ENCODE assay signal across 8 cellular contexts in the genomic region with DNA sequence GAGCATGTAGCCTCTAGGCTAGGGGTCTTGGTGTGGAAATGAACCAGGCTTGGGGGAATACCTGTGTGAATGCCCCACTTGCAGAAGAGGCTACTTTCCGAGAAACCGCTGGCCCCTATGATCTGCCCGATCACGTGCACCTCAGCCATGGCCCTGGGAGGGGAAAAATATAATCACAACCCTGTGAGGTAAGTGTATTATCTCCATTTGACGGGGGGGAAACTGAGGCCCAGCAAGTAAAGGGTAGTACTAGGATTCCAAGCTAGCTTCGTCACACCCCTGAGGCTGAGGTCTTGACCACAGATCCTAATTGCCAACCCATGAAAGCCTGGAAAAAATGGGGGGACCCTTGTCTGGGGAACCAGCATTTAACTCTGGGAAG. TPM values are rescaled to one million over a fixed set of nuclear protein-coding genes. Genes with fewer than 3 reads are reported as not detected.
DNase-seq lines count a peak whose midpoint lies in the region; TF ChIP-seq lines count a peak whose summit lies in the region.

No MANE protein-coding gene starts in this region.

- no peaks in the 10 kb centered on the region for H3K27me3 ChIP-seq in BLaER1 treated with 17β-estradiol and CSF1 and Interleukin-3, amounts not matched to agents 10 nM and 100 nM
- H3K27me3 ChIP-seq in dorsolateral prefrontal cortex, result no peaks in the 10 kb centered on the region

- peaks cover 30 to 62% (median 52%) of the 10 kb centered on the region in 10 experiments for H3K4me1 ChIP-seq in BLaER1 treated with 17β-estradiol and CSF1 and Interleukin-3, amounts not matched to agents 10 nM and 100 nM

- no peaks in the 10 kb centered on the region; a peak in 2 of 22 replicates for H4K20me1 ChIP-seq in BLaER1 treated with 17β-estradiol and CSF1 and Interleukin-3, amounts not matched to agents 10 nM and 100 nM

- H3K27me3 Mint-ChIP-seq in nephron progenitor cell (ENCODE audit: low read depth, poor library complexity), result no peaks in the 10 kb centered on the region

- no peaks in the 10 kb centered on the region for H3K9me3 Mint-ChIP-seq in nephron progenitor cell

- peaks cover 0 to 18% (median 7%) of the 10 kb centered on the region in 11 experiments; a peak in 9 of 22 replicates for H3K36me3 ChIP-seq in BLaER1 treated with 17β-estradiol and CSF1 and Interleukin-3, amounts not matched to agents 10 nM and 100 nM

- peaks cover 5% of the 10 kb centered on the region for H3K36me3 Mint-ChIP-seq in nephron progenitor cell (ENCODE audit: low read depth)

- no peak for DNase-seq in LNCaP clone FGC (ENCODE audit: low read depth)
- no peak for DNase-seq in dorsolateral prefrontal cortex
- no peak for DNase-seq in nephron progenitor cell
- DNase-seq in NCI-H510A treated with DMSO at 0.1 percent for 48 hours (lab: John Stamatoyannopoulos, UW), result no peak
- DNase-seq in RKO (ENCODE audit: low spot score), result no peak
- DNase-seq in NCI-H1436 (lab: John Stamatoyannopoulos, UW), result no peak
- DNase-seq in dermis blood vessel endothelial cell, result no peak

- no peaks in the 10 kb centered on the region for H3K9me3 ChIP-seq in BLaER1 treated with 17β-estradiol and CSF1 and Interleukin-3, amounts not matched to agents 10 nM and 100 nM (replicated peaks in 1 of 11)

- TF ChIP-seq CTCF in LNCaP clone FGC (IDR thresholded peaks at IDR 0.05; ENCODE audit: control insufficient read depth, extremely low read depth, insufficient read depth) (no peak), dorsolateral prefrontal cortex (IDR thresholded peaks at IDR 0.05 in 54 of 56, conservative IDR thresholded peaks at IDR 0.05 in 2 of 56; ENCODE audit: low read depth in 1 of 56, partially characterized antibody in 56 of 56) (no peak), nephron progenitor cell (IDR thresholded peaks at IDR 0.05) (no peak)

- intact Hi-C loops in dorsolateral prefrontal cortex (cut with DNase I), result loop anchor here in 1 of 2 donors (2.0 to 5.0 kb wide), 2 partner anchors 53 to 74 kb away; partner anchors contain the start of genes CCDC97 and DMAC2

- peak overlapping the region; percentile 100 for H3K27ac Mint-ChIP-seq in nephron progenitor cell

- peak overlapping the region; percentile 62 to 78 (median 70) for H3K4me3 ChIP-seq in BLaER1 treated with 17β-estradiol and CSF1 and Interleukin-3, amounts not matched to agents 10 nM and 100 nM
- H3K4me3 ChIP-seq in LNCaP clone FGC (ENCODE audit: low read depth, low read length), result peak overlapping the region; percentile 60
- peak overlapping the region; percentile 52 to 98 (median 82) for H3K4me3 ChIP-seq in dorsolateral prefrontal cortex

- H3K4me1 Mint-ChIP-seq in nephron progenitor cell, result peaks cover 19% of the 10 kb centered on the region

- H3K9ac ChIP-seq in BLaER1 treated with 17β-estradiol and CSF1 and Interleukin-3, amounts not matched to agents 10 nM and 100 nM, result peak overlapping the region; percentile 87 to 99 (median 97)

- H3K4me2 ChIP-seq in BLaER1 treated with 17β-estradiol and CSF1 and Interleukin-3, amounts not matched to agents 10 nM and 100 nM, result peak overlapping the region; percentile 75 to 96 (median 87)

- peak overlapping the region; percentile 89 to 100 (median 98) for H3K27ac ChIP-seq in BLaER1 treated with 17β-estradiol and CSF1 and Interleukin-3, amounts not matched to agents 10 nM and 100 nM
- peak overlapping the region in 58 of 59 donors; percentile 36 to 100 (median 98) for H3K27ac ChIP-seq in dorsolateral prefrontal cortex

- peak overlapping the region; percentile 96 for H3K4me3 Mint-ChIP-seq in nephron progenitor cell

RNA-seq across cellular contexts. Expression of gene B9D2, which starts 0.6 kb away (rescaled TPM):
- 10 to 100 TPM in 4 of 120 experiments, 1 to 10 TPM in 116; 3.0 to 12.9 (median 6.6) TPM for total RNA-seq in dorsolateral prefrontal cortex
- 6.8 and 7.9 TPM in 2 replicates for total RNA-seq in dermis blood vessel endothelial cell

RNA-seq across cellular contexts. Expression of gene TGFB1, which starts 9.6 kb away (rescaled TPM):
- total RNA-seq in dorsolateral prefrontal cortex, result 10 to 100 TPM in 104 of 120 experiments, 1 to 10 TPM in 16; 4.3 to 34.6 (median 13.8) TPM
- total RNA-seq in dermis blood vessel endothelial cell, result 19.4 and 74.5 TPM in 2 replicates

RNA-seq across cellular contexts. Expression of gene TMEM91, which starts 13.0 kb away (rescaled TPM):
- total RNA-seq in dorsolateral prefrontal cortex (10 to 100 TPM in 118 of 120 experiments, 1 to 10 TPM in 2; 8.6 to 26.9 (median 16.5) TPM), dermis blood vessel endothelial cell (4.7 and 9.2 TPM in 2 replicates)

RNA-seq across cellular contexts. Expression of gene EXOSC5, which starts 33.8 kb away (rescaled TPM):
- total RNA-seq in dorsolateral prefrontal cortex, result 10 to 100 TPM; 11.5 to 29.1 (median 18.2) TPM
- 8.8 and 11.9 TPM in 2 replicates for total RNA-seq in dermis blood vessel endothelial cell

RNA-seq across cellular contexts. Expression of gene BCKDHA, which starts 34.3 kb away (rescaled TPM):
- total RNA-seq in dorsolateral prefrontal cortex (10 to 100 TPM in 118 of 120 experiments, 1 to 10 TPM in 2; 7.7 to 38.9 (median 20.1) TPM), dermis blood vessel endothelial cell (36.9 and 69.8 TPM in 2 replicates)
